ENCODE assay signal across 5 cellular contexts in the genomic region with DNA sequence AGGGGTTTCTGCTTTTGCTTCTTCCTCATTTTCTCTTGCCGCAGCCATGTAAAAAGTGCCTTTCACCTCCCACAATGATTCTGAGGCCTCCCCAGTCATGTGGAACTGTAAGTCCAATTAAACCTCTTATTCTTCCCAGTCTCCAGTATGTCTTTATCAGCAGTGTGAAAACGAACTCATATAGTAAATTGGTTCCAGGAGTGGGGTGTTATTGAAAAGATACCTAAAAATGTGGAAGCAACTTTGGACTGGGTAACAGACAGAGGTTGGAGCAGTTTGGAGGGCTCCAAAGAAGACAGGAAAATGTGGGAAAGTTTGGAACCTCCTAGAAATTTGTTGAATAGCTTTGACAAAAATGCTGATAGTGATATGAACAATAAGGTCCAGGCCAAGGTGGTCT. TPM values are rescaled to one million over a fixed set of nuclear protein-coding genes. Genes with fewer than 3 reads are reported as not detected.
"Had no signal": no experiment of that assay in that cellular context is flagged by ENCODE, and none has a peak within 500 bp of the region (broad histone marks: within the 10 kb centered on the region; RNA-seq: fewer than 3 reads in every experiment).

No MANE protein-coding gene starts in this region.

RNA-seq across cellular contexts. Expression of a gene that starts 5.5 kb away (rescaled TPM):
- total RNA-seq: bronchial epithelial cell, cerebellum, chondrocyte had no signal

RNA-seq across cellular contexts. Expression of a gene that starts 34.7 kb away (rescaled TPM):
- total RNA-seq: astrocyte, bronchial epithelial cell, cardiac muscle cell, cerebellum, chondrocyte had no signal
- polyA plus RNA-seq: cardiac muscle cell had no signal
